Comparison of ENCODE assay signal across 2 cellular contexts in the genomic region with DNA sequence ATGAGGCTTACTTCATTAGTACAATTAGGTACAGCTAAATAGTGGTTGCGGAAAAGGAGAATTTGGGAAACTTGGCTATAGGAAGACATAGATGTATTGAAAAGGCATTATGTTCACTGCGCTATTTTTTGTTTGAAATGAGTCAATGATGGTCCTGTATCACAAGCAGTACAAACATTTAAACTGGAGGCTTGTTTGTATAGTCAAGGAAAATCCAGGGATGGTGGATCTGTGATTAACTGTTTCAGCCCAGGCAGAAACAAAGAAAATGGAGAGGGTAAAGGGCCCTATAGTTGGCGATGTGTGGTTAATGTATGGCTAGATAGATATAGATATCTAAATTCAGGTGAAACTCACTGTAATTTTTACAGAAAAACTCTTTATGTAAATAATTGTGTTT.
TF ChIP-seq lines count a peak whose summit lies in the region.

No MANE protein-coding gene starts in this region.

TF ChIP-seq in IMR-90, 13 proteins besides CTCF, POLR2A, EP300 and RAD21:
- TF ChIP-seq SMC3 (IDR thresholded peaks at IDR 0.05; ENCODE audit: low read depth, low read length) (no peak), MAFK (IDR thresholded peaks at IDR 0.05; ENCODE audit: low read depth, low read length) (no peak), CHD1 (IDR thresholded peaks at IDR 0.05; ENCODE audit: low read depth, low read length) (no peak), MAZ (IDR thresholded peaks at IDR 0.05; ENCODE audit: borderline replicate concordance, low read depth, low read length) (no peak), FOS (IDR thresholded peaks at IDR 0.05; ENCODE audit: low read depth, low read length) (no peak), CEBPB (IDR thresholded peaks at IDR 0.05; ENCODE audit: low read depth, low read length) (no peak), MXI1 (IDR thresholded peaks at IDR 0.05; ENCODE audit: borderline replicate concordance, low read depth, low read length) (no peak), BHLHE40 (IDR thresholded peaks at IDR 0.05; ENCODE audit: low read depth, low read length) (no peak), RFX5 (IDR thresholded peaks at IDR 0.05; ENCODE audit: low read depth, low read length) (no peak), RCOR1 (IDR thresholded peaks at IDR 0.05; ENCODE audit: insufficient replicate concordance, low read length) (no peak), NFE2L2 (IDR thresholded peaks at IDR 0.05; ENCODE audit: low read depth, low read length) (no peak)
- TF ChIP-seq, protein P1, sequence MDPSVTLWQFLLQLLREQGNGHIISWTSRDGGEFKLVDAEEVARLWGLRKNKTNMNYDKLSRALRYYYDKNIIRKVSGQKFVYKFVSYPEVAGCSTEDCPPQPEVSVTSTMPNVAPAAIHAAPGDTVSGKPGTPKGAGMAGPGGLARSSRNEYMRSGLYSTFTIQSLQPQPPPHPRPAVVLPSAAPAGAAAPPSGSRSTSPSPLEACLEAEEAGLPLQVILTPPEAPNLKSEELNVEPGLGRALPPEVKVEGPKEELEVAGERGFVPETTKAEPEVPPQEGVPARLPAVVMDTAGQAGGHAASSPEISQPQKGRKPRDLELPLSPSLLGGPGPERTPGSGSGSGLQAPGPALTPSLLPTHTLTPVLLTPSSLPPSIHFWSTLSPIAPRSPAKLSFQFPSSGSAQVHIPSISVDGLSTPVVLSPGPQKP (IDR thresholded peaks at IDR 0.05; ENCODE audit: borderline replicate concordance, low read depth, low read length), result no peak
- TF ChIP-seq, protein P2, sequence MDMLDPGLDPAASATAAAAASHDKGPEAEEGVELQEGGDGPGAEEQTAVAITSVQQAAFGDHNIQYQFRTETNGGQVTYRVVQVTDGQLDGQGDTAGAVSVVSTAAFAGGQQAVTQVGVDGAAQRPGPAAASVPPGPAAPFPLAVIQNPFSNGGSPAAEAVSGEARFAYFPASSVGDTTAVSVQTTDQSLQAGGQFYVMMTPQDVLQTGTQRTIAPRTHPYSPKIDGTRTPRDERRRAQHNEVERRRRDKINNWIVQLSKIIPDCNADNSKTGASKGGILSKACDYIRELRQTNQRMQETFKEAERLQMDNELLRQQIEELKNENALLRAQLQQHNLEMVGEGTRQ (IDR thresholded peaks at IDR 0.05; ENCODE audit: low read depth, low read length), result no peak

TF ChIP-seq in K562, 482 proteins besides CTCF, POLR2A, EP300 and RAD21:
- no peak for TF ChIP-seq JUNB (CRISPR knock-in tag; conservative IDR thresholded peaks at IDR 0.05)
- TF ChIP-seq ESRRA (IDR thresholded peaks at IDR 0.05; ENCODE audit: borderline replicate concordance, low read depth), result no peak
- TF ChIP-seq ZKSCAN8 (CRISPR knock-in tag; IDR thresholded peaks at IDR 0.05), result no peak
- no peak for TF ChIP-seq ZFPM2 (CRISPR knock-in tag; IDR thresholded peaks at IDR 0.05)
- TF ChIP-seq, protein P3, sequence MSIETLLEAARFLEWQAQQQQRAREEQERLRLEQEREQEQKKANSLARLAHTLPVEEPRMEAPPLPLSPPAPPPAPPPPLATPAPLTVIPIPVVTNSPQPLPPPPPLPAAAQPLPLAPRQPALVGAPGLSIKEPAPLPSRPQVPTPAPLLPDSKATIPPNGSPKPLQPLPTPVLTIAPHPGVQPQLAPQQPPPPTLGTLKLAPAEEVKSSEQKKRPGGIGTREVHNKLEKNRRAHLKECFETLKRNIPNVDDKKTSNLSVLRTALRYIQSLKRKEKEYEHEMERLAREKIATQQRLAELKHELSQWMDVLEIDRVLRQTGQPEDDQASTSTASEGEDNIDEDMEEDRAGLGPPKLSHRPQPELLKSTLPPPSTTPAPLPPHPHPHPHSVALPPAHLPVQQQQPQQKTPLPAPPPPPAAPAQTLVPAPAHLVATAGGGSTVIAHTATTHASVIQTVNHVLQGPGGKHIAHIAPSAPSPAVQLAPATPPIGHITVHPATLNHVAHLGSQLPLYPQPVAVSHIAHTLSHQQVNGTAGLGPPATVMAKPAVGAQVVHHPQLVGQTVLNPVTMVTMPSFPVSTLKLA (conservative IDR thresholded peaks at IDR 0.05), result no peak
- TF ChIP-seq ZKSCAN3 (CRISPR knock-in tag; IDR thresholded peaks at IDR 0.05), result no peak
- no peak for TF ChIP-seq ZNF347 (CRISPR knock-in tag; IDR thresholded peaks at IDR 0.05; ENCODE audit: low read depth)
- TF ChIP-seq, protein P4, sequence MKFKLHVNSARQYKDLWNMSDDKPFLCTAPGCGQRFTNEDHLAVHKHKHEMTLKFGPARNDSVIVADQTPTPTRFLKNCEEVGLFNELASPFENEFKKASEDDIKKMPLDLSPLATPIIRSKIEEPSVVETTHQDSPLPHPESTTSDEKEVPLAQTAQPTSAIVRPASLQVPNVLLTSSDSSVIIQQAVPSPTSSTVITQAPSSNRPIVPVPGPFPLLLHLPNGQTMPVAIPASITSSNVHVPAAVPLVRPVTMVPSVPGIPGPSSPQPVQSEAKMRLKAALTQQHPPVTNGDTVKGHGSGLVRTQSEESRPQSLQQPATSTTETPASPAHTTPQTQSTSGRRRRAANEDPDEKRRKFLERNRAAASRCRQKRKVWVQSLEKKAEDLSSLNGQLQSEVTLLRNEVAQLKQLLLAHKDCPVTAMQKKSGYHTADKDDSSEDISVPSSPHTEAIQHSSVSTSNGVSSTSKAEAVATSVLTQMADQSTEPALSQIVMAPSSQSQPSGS (CRISPR knock-in tag; IDR thresholded peaks at IDR 0.05), result no peak
- no peak for TF ChIP-seq CBX1 (IDR thresholded peaks at IDR 0.05; ENCODE audit: low read depth)
- no peak for TF ChIP-seq SP1 (CRISPR knock-in tag; IDR thresholded peaks at IDR 0.05)
- TF ChIP-seq PCBP2 (IDR thresholded peaks at IDR 0.05; ENCODE audit: low read depth, low read length, poor library complexity, severe bottlenecking), result no peak
- TF ChIP-seq, protein P5, sequence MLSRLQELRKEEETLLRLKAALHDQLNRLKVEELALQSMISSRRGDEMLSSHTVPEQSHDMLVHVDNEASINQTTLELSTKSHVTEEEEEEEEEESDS (CRISPR knock-in tag; IDR thresholded peaks at IDR 0.05), result no peak
- no peak for TF ChIP-seq SIX5 (IDR thresholded peaks at IDR 0.05; ENCODE audit: borderline replicate concordance in 1 of 2, insufficient read depth in 1 of 2, low read depth in 1 of 2, low read length in 2 of 2)
- no peak for TF ChIP-seq EP400 (IDR thresholded peaks at IDR 0.05)
- TF ChIP-seq, protein P6, sequence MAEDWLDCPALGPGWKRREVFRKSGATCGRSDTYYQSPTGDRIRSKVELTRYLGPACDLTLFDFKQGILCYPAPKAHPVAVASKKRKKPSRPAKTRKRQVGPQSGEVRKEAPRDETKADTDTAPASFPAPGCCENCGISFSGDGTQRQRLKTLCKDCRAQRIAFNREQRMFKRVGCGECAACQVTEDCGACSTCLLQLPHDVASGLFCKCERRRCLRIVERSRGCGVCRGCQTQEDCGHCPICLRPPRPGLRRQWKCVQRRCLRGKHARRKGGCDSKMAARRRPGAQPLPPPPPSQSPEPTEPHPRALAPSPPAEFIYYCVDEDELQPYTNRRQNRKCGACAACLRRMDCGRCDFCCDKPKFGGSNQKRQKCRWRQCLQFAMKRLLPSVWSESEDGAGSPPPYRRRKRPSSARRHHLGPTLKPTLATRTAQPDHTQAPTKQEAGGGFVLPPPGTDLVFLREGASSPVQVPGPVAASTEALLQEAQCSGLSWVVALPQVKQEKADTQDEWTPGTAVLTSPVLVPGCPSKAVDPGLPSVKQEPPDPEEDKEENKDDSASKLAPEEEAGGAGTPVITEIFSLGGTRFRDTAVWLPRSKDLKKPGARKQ (CRISPR knock-in tag; IDR thresholded peaks at IDR 0.05), result no peak
- TF ChIP-seq, protein P7, sequence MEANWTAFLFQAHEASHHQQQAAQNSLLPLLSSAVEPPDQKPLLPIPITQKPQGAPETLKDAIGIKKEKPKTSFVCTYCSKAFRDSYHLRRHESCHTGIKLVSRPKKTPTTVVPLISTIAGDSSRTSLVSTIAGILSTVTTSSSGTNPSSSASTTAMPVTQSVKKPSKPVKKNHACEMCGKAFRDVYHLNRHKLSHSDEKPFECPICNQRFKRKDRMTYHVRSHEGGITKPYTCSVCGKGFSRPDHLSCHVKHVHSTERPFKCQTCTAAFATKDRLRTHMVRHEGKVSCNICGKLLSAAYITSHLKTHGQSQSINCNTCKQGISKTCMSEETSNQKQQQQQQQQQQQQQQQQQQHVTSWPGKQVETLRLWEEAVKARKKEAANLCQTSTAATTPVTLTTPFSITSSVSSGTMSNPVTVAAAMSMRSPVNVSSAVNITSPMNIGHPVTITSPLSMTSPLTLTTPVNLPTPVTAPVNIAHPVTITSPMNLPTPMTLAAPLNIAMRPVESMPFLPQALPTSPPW (CRISPR knock-in tag; IDR thresholded peaks at IDR 0.05), result no peak
- TF ChIP-seq ZSCAN32 (CRISPR knock-in tag; IDR thresholded peaks at IDR 0.05), result no peak
- TF ChIP-seq, protein P8, sequence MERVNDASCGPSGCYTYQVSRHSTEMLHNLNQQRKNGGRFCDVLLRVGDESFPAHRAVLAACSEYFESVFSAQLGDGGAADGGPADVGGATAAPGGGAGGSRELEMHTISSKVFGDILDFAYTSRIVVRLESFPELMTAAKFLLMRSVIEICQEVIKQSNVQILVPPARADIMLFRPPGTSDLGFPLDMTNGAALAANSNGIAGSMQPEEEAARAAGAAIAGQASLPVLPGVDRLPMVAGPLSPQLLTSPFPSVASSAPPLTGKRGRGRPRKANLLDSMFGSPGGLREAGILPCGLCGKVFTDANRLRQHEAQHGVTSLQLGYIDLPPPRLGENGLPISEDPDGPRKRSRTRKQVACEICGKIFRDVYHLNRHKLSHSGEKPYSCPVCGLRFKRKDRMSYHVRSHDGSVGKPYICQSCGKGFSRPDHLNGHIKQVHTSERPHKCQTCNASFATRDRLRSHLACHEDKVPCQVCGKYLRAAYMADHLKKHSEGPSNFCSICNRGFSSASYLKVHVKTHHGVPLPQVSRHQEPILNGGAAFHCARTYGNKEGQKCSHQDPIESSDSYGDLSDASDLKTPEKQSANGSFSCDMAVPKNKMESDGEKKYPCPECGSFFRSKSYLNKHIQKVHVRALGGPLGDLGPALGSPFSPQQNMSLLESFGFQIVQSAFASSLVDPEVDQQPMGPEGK (CRISPR knock-in tag; IDR thresholded peaks at IDR 0.05; ENCODE audit: borderline replicate concordance), result no peak
- TF ChIP-seq, protein P9, sequence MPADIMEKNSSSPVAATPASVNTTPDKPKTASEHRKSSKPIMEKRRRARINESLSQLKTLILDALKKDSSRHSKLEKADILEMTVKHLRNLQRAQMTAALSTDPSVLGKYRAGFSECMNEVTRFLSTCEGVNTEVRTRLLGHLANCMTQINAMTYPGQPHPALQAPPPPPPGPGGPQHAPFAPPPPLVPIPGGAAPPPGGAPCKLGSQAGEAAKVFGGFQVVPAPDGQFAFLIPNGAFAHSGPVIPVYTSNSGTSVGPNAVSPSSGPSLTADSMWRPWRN (IDR thresholded peaks at IDR 0.05; ENCODE audit: low read depth), result no peak
TF ChIP-seq in K562: peak in this region for 0.
